Comparison of ENCODE assay signal across 14 cellular contexts in genomic region chr5:131367219-131367860, GRCh38.
DNase-seq lines count a peak whose midpoint lies in the region; ATAC-seq, FAIRE-seq and TF ChIP-seq lines count a peak whose summit lies in the region.
"Had no signal": no experiment of that assay in that cellular context is flagged by ENCODE, and none has a peak within 500 bp of the region (broad histone marks: within the 10 kb centered on the region; RNA-seq: fewer than 3 reads in every experiment).

No MANE protein-coding gene starts in this region.

- ATAC-seq in GM18511 (IDR thresholded peaks at IDR 0.05; ENCODE audit: unreplicated experiment), result no peak

- H3K9me3 Mint-ChIP-seq in activated naive CD4-positive, alpha-beta T cell treated with anti-CD3 and anti-CD28 coated beads, Interleukin-2, amount 10 ng/mL, durations not matched to agents 7 days and 5 days, result no peaks in the 10 kb centered on the region
- no peaks in the 10 kb centered on the region for H3K9me3 Mint-ChIP-seq in activated CD4-positive, alpha-beta memory T cell treated with anti-CD3 and anti-CD28 coated beads, Interleukin-2, amount 10 ng/mL, durations not matched to agents 7 days and 5 days
- no peaks in the 10 kb centered on the region for H3K9me3 Mint-ChIP-seq in stimulated activated naive CD8-positive, alpha-beta T cell treated with anti-CD3 and anti-CD28 coated beads, Interleukin-15, Interleukin-2, amounts not matched to agents 100 ng/mL and 50 ng/mL, for 24 hours

- peak overlapping the region; percentile 2 for H3K27ac Mint-ChIP-seq in activated naive CD4-positive, alpha-beta T cell treated with anti-CD3 and anti-CD28 coated beads, Interleukin-2, amount 10 ng/mL, durations not matched to agents 7 days and 5 days
- H3K27ac Mint-ChIP-seq in activated CD4-positive, alpha-beta memory T cell treated with anti-CD3 and anti-CD28 coated beads, Interleukin-2, amount 10 ng/mL, durations not matched to agents 7 days and 5 days, result peak overlapping the region; percentile 24
- H3K27ac Mint-ChIP-seq in stimulated activated naive CD8-positive, alpha-beta T cell treated with anti-CD3 and anti-CD28 coated beads, Interleukin-15, Interleukin-2, amounts not matched to agents 100 ng/mL and 50 ng/mL, for 24 hours, result peak overlapping the region; percentile 67

- CTCF ChIA-PET in activated naive CD4-positive, alpha-beta T cell treated with anti-CD3 and anti-CD28 coated beads, Interleukin-2, amount 10 ng/mL, durations not matched to agents 7 days and 5 days (lab: Charles Lee), result interaction anchor here (2.0 kb wide), 1 partner anchor 15 kb away, joined by 10 read pairs; no protein-coding TSS in a partner anchor
- CTCF ChIA-PET in activated CD4-positive, alpha-beta memory T cell treated with anti-CD3 and anti-CD28 coated beads, Interleukin-2, amount 10 ng/mL, durations not matched to agents 7 days and 5 days (lab: Charles Lee), result interaction anchor here (3.1 kb wide), 1 partner anchor 15 kb away, joined by 10 read pairs; no protein-coding TSS in a partner anchor

- POLR2A ChIA-PET in activated CD4-positive, alpha-beta memory T cell treated with anti-CD3 and anti-CD28 coated beads, Interleukin-2, amount 10 ng/mL, durations not matched to agents 7 days and 5 days (lab: Charles Lee), result interaction anchor here (1.0 to 2.7 kb wide), 3 partner anchors 9 to 86 kb away, joined by 3 to 8 read pairs (median 5); no protein-coding TSS in a partner anchor

- no peak overlapping the region for H3K4me3 ChIP-seq in epithelial cell of esophagus (ENCODE audit: low read length)
- H3K4me3 ChIP-seq: adrenal gland, Peyer's patch, thoracic aorta had no signal

- TF ChIP-seq CTCF in epithelial cell of esophagus (IDR thresholded peaks at IDR 0.05; ENCODE audit: insufficient read depth, low read depth, low read length, missing control alignments), result no peak

- no peak for DNase-seq in activated naive CD4-positive, alpha-beta T cell treated with anti-CD3 and anti-CD28 coated beads, Interleukin-2, amount 10 ng/mL, durations not matched to agents 7 days and 5 days
- no peak for DNase-seq in activated naive CD4-positive, alpha-beta T cell (lab: John Stamatoyannopoulos, UW)
- DNase-seq in activated CD4-positive, alpha-beta memory T cell treated with anti-CD3 and anti-CD28 coated beads, Interleukin-2, amount 10 ng/mL, durations not matched to agents 7 days and 5 days, result no peak
- DNase-seq in epithelial cell of esophagus (ENCODE audit: low read depth) (peak; percentile 37), COR-L47 (lab: John Stamatoyannopoulos, UW) (no peak), frontal cortex (ENCODE audit: low spot score in 2 of 2) (no peak)
- DNase-seq: adrenal gland; foreskin melanocyte; NCI-H1436; Peyer's patch; stimulated activated CD4-positive, alpha-beta T cell treated with anti-CD3 and anti-CD28 coated beads, Interleukin-4, amount 100 ng/mL, for 1 hour had no signal

- FAIRE-seq in frontal cortex (lab: Jason Lieb, UNC), result no peak

- H3K4me3 Mint-ChIP-seq in activated naive CD4-positive, alpha-beta T cell treated with anti-CD3 and anti-CD28 coated beads, Interleukin-2, amount 10 ng/mL, durations not matched to agents 7 days and 5 days, result no peak overlapping the region
- H3K4me3 Mint-ChIP-seq in activated CD4-positive, alpha-beta memory T cell treated with anti-CD3 and anti-CD28 coated beads, Interleukin-2, amount 10 ng/mL, durations not matched to agents 7 days and 5 days, result no peak overlapping the region
- peak overlapping the region; percentile 10 for H3K4me3 Mint-ChIP-seq in stimulated activated naive CD8-positive, alpha-beta T cell treated with anti-CD3 and anti-CD28 coated beads, Interleukin-15, Interleukin-2, amounts not matched to agents 100 ng/mL and 50 ng/mL, for 24 hours

- peaks cover 57% of the 10 kb centered on the region for H3K36me3 Mint-ChIP-seq in activated naive CD4-positive, alpha-beta T cell treated with anti-CD3 and anti-CD28 coated beads, Interleukin-2, amount 10 ng/mL, durations not matched to agents 7 days and 5 days
- peaks cover 59% of the 10 kb centered on the region for H3K36me3 Mint-ChIP-seq in activated CD4-positive, alpha-beta memory T cell treated with anti-CD3 and anti-CD28 coated beads, Interleukin-2, amount 10 ng/mL, durations not matched to agents 7 days and 5 days (ENCODE audit: low read depth)
- peaks cover 58% of the 10 kb centered on the region for H3K36me3 Mint-ChIP-seq in stimulated activated naive CD8-positive, alpha-beta T cell treated with anti-CD3 and anti-CD28 coated beads, Interleukin-15, Interleukin-2, amounts not matched to agents 100 ng/mL and 50 ng/mL, for 24 hours (ENCODE audit: low read depth)

- H3K27me3 Mint-ChIP-seq in activated naive CD4-positive, alpha-beta T cell treated with anti-CD3 and anti-CD28 coated beads, Interleukin-2, amount 10 ng/mL, durations not matched to agents 7 days and 5 days, result no peaks in the 10 kb centered on the region
- no peaks in the 10 kb centered on the region for H3K27me3 Mint-ChIP-seq in activated CD4-positive, alpha-beta memory T cell treated with anti-CD3 and anti-CD28 coated beads, Interleukin-2, amount 10 ng/mL, durations not matched to agents 7 days and 5 days
- no peaks in the 10 kb centered on the region for H3K27me3 Mint-ChIP-seq in stimulated activated naive CD8-positive, alpha-beta T cell treated with anti-CD3 and anti-CD28 coated beads, Interleukin-15, Interleukin-2, amounts not matched to agents 100 ng/mL and 50 ng/mL, for 24 hours

- peaks cover 82% of the 10 kb centered on the region for H3K4me1 Mint-ChIP-seq in activated naive CD4-positive, alpha-beta T cell treated with anti-CD3 and anti-CD28 coated beads, Interleukin-2, amount 10 ng/mL, durations not matched to agents 7 days and 5 days
- peaks cover 78% of the 10 kb centered on the region for H3K4me1 Mint-ChIP-seq in activated CD4-positive, alpha-beta memory T cell treated with anti-CD3 and anti-CD28 coated beads, Interleukin-2, amount 10 ng/mL, durations not matched to agents 7 days and 5 days
- peaks cover 82% of the 10 kb centered on the region for H3K4me1 Mint-ChIP-seq in stimulated activated naive CD8-positive, alpha-beta T cell treated with anti-CD3 and anti-CD28 coated beads, Interleukin-15, Interleukin-2, amounts not matched to agents 100 ng/mL and 50 ng/mL, for 24 hours (ENCODE audit: low read depth)

Comparison
In these comparisons a context has a peak if more than half of its experiments do, and no peak if none do; other contexts are left out.
1. H3K27ac Mint-ChIP-seq: peak in every context shown above with its lines; median percentile 67 in stimulated activated naive CD8-positive, alpha-beta T cell treated with anti-CD3 and anti-CD28 coated beads, Interleukin-15, Interleukin-2, amounts not matched to agents 100 ng/mL and 50 ng/mL, for 24 hours; 24 in activated CD4-positive, alpha-beta memory T cell treated with anti-CD3 and anti-CD28 coated beads, Interleukin-2, amount 10 ng/mL, durations not matched to agents 7 days and 5 days; 2 in activated naive CD4-positive, alpha-beta T cell treated with anti-CD3 and anti-CD28 coated beads, Interleukin-2, amount 10 ng/mL, durations not matched to agents 7 days and 5 days.